In genomic region chrX:47658684-47659515, GRCh38 we compare ENCODE assay signal across 8 cellular contexts. TPM values are rescaled to one million over a fixed set of nuclear protein-coding genes. Genes with fewer than 3 reads are reported as not detected.
DNase-seq lines count a peak whose midpoint lies in the region; ATAC-seq and TF ChIP-seq lines count a peak whose summit lies in the region.

Gene UXT (minus strand): TSS chrX:47659180. CDS start chrX:47658927, 253 bp downstream.

- TF ChIP-seq CTCF in Caco-2 (IDR thresholded peaks at IDR 0.05; ENCODE audit: insufficient read depth in 1 of 2, low read depth in 1 of 2, low read length in 1 of 2, severe bottlenecking in 1 of 2, unreplicated experiment in 1 of 2) (no peak), OCI-LY1 (IDR thresholded peaks at IDR 0.05; ENCODE audit: low read length) (no peak), mesothelial cell of epicardium (IDR thresholded peaks at IDR 0.05; ENCODE audit: unreplicated experiment) (no peak)

- H3K27me3 ChIP-seq in Caco-2 (replicated peaks; ENCODE audit: control insufficient read depth, insufficient read depth, low read length) = no peaks in the 10 kb centered on the region
- H3K27me3 ChIP-seq in HUES64 (ENCODE audit: insufficient read depth, low read length) = no peaks in the 10 kb centered on the region
- H3K27me3 ChIP-seq in OCI-LY1 (ENCODE audit: insufficient read depth, low read length) = no peaks in the 10 kb centered on the region

- no peaks in the 10 kb centered on the region for H3K79me2 ChIP-seq in OCI-LY1 (ENCODE audit: insufficient read depth, low read length)

- peak within 1 kb of the TSS; percentile 70 for H3K4me3 Mint-ChIP-seq in Caco-2 (ENCODE audit: unreplicated experiment)
- peak within 1 kb of the TSS; percentile 89 for H3K4me3 Mint-ChIP-seq in mesothelial cell of epicardium

- H3K27ac ChIP-seq in HUES64 (ENCODE audit: low read depth, low read length) (peak within 1 kb of the TSS; percentile 100), OCI-LY1 (ENCODE audit: low read depth, low read length, poor library complexity, severe bottlenecking) (peak within 1 kb of the TSS; percentile 92)

- no peaks in the 10 kb centered on the region for H3K4me1 Mint-ChIP-seq in Caco-2 (ENCODE audit: low read depth, unreplicated experiment)
- no peaks in the 10 kb centered on the region for H3K4me1 Mint-ChIP-seq in mesothelial cell of epicardium

- no peaks in the 10 kb centered on the region for H4K20me1 ChIP-seq in OCI-LY1 (ENCODE audit: insufficient read depth, low read length)

- BruUV-seq in Caco-2 (replicated peaks; lab: Mats Ljungman, UMichigan) = no TSS peak

- in situ Hi-C loops in endometrial microvascular endothelial cells (cut with HindIII; ENCODE audit: inconsistent ontology term, low pct_unique_long_range_greater_than_20kb, low sequenced_read_pairs) = no loop called here

- H3K36me3 Mint-ChIP-seq in Caco-2 (ENCODE audit: insufficient read depth, unreplicated experiment) (peaks cover 27% of the 10 kb centered on the region), mesothelial cell of epicardium (peaks cover 6% of the 10 kb centered on the region)

- no peaks in the 10 kb centered on the region for H3F3A ChIP-seq in OCI-LY1 (ENCODE audit: insufficient read depth, low read length)

- 1% methylated on average over 52 of the region's 58 CpGs for WGBS in HUES64

- no peaks in the 10 kb centered on the region for H3K9me3 Mint-ChIP-seq in Caco-2 (ENCODE audit: unreplicated experiment)
- peaks cover 4% of the 10 kb centered on the region for H3K9me3 Mint-ChIP-seq in mesothelial cell of epicardium

- H3K27ac Mint-ChIP-seq in Caco-2 (ENCODE audit: unreplicated experiment) (peak within 1 kb of the TSS; percentile 90), mesothelial cell of epicardium (peak within 1 kb of the TSS; percentile 99)

- H3K9ac ChIP-seq in HUES64 (ENCODE audit: low read depth, low read length) (peak within 1 kb of the TSS; percentile 98), OCI-LY1 (ENCODE audit: low read length) (peak within 1 kb of the TSS; percentile 84)

- no peaks in the 10 kb centered on the region for H3K9me2 ChIP-seq in OCI-LY1 (ENCODE audit: low read depth, low read length)

- H3K9me3 ChIP-seq in Caco-2 (no peaks in the 10 kb centered on the region), HUES64 (ENCODE audit: insufficient read depth, low read depth, low read length) (no peaks in the 10 kb centered on the region), OCI-LY1 (ENCODE audit: low read length) (no peaks in the 10 kb centered on the region)

- H3K4me1 ChIP-seq in Caco-2 (0 out of 2 replicates have a peak, but pooled peaks cover 4% of the 10 kb centered on the region), HUES64 (ENCODE audit: insufficient read depth, low read length) (peaks cover 6% of the 10 kb centered on the region; the same call in 1 of the 2 replicates), OCI-LY1 (ENCODE audit: insufficient read depth, low read length, severe bottlenecking) (peaks cover 12% of the 10 kb centered on the region)

- H3K36me3 ChIP-seq in Caco-2 (ENCODE audit: control insufficient read depth, insufficient read depth, low read length) = no peaks in the 10 kb centered on the region
- H3K36me3 ChIP-seq in HUES64 (ENCODE audit: insufficient read depth, low read length) = peaks cover 25% of the 10 kb centered on the region
- H3K36me3 ChIP-seq in OCI-LY1 (ENCODE audit: insufficient read depth, low read length) = peaks cover 26% of the 10 kb centered on the region

- CTCF ChIA-PET in Caco-2 (lab: Charles Lee) = no interaction called here

- peak within 1 kb of the TSS; percentile 60 for H3K4me3 ChIP-seq in Caco-2 (ENCODE audit: low read depth, low read length)
- peak within 1 kb of the TSS; percentile 99 for H3K4me3 ChIP-seq in HUES64 (ENCODE audit: low read length)
- H3K4me3 ChIP-seq in OCI-LY1 (ENCODE audit: low read depth, low read length, poor library complexity, severe bottlenecking) = peak within 1 kb of the TSS; percentile 76

- ATAC-seq in GM21423 (IDR thresholded peaks at IDR 0.05; ENCODE audit: unreplicated experiment) = peak; percentile 77

- intact Hi-C loops in Caco-2 (cut with micrococcal nuclease; ENCODE audit: unreplicated experiment) = loop anchor here (10.0 kb wide), 1 partner anchor 444 kb away; the partner anchor contains the start of gene CDK16

- H3K27me3 Mint-ChIP-seq in Caco-2 (ENCODE audit: insufficient read depth, unreplicated experiment) (no peaks in the 10 kb centered on the region), mesothelial cell of epicardium (ENCODE audit: low read depth) (no peaks in the 10 kb centered on the region)

- POLR2A ChIA-PET in Caco-2 (lab: Charles Lee) = no interaction called here

- peak within 1 kb of the TSS; percentile 80 for H3K4me2 ChIP-seq in OCI-LY1 (ENCODE audit: low read length)

- DNase-seq in Caco-2 (peak; percentile 93 to 97), mesothelial cell of epicardium (ENCODE audit: low spot score in 2 of 2, unreplicated experiment in 2 of 2) (peak; percentile 84 to 93)
- DNase-seq in activated CD8-positive, alpha-beta memory T cell treated with anti-CD3 and anti-CD28 coated beads, Interleukin-2, amount 50 U/mL, for 4 hours = peak; percentile 88
- peak; percentile 85 to 86 for DNase-seq in stimulated activated CD8-positive, alpha-beta memory T cell treated with anti-CD3 and anti-CD28 coated beads, Interleukin-15, amount 100 ng/mL, for 48 hours (ENCODE audit: low read depth in 2 of 2)

- H2AFZ ChIP-seq in OCI-LY1 (ENCODE audit: low read length) = peak within 1 kb of the TSS; percentile 87; the same call in 1 of the 2 replicates

RNA-seq across cellular contexts. Expression of gene UXT, which starts in this region (rescaled TPM):
- total RNA-seq in Caco-2 (2022) (116 and 120 TPM in 2 replicates), endometrial microvascular endothelial cells (ENCODE audit: inconsistent ontology term) (115 TPM), mesothelial cell of epicardium (70.1 to 71.5 TPM (median 71.4 TPM) in 3 replicates)
- 80.1 TPM for polyA plus RNA-seq in HUES64 (2013, experiment 1 of 2)
- 98.3 TPM for polyA plus RNA-seq in HUES64 (2013, experiment 2 of 2)

Comparison
In these comparisons a context has a peak if more than half of its experiments do, and no peak if none do; other contexts are left out.
1. Peak in every context shown above with its lines: DNase-seq, ATAC-seq, H3K4me3 ChIP-seq and H3K27ac ChIP-seq.